In the genomic region with DNA sequence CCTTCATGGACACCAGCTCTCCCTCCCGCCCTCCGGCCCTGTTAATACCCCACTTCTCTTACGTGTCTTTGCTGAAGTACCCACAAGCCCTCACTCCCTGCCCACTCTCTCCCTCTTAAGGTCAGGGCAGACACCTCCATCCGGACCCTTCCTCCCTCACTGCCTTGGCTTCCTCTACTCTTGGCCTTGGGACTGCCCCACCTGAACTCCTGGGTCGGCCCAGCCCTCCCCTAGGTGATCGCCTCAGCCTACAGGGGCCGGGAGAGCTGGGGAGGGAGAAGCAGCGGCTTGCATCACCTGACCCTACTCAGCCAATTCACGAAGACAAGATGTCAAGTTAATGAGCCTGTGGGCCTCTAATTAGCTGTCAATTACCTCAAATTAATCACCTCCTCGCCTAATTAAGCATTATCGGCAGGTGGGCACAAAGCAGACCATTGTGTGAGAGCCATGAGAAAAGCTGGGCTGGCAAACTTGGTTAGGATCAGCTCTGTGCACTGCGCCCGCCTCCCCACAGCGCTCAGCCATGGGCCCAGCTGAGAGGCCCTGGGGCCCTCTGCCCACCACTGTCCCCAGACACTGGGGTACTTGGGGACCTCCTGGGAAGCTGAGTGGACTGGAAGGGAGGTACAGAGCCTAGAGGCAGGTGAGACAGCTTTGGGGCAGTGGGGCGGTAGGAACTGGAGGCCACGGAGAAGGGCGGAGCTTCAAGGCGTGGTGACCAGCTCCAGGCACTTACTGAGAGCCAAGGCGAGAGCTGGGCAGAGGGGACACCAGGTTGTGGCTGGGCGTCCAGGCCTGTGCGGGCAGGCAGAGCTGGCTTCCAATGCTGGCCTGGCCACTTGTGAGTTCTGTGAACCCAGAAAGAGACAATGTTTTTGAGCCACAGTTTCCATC, we compare ENCODE assay signal across 1 cellular context.
TF ChIP-seq lines count a peak whose summit lies in the region.

No MANE protein-coding gene starts in this region.

TF ChIP-seq in HepG2, 621 proteins besides CTCF, POLR2A, EP300 and RAD21:
- TF ChIP-seq, protein P1, sequence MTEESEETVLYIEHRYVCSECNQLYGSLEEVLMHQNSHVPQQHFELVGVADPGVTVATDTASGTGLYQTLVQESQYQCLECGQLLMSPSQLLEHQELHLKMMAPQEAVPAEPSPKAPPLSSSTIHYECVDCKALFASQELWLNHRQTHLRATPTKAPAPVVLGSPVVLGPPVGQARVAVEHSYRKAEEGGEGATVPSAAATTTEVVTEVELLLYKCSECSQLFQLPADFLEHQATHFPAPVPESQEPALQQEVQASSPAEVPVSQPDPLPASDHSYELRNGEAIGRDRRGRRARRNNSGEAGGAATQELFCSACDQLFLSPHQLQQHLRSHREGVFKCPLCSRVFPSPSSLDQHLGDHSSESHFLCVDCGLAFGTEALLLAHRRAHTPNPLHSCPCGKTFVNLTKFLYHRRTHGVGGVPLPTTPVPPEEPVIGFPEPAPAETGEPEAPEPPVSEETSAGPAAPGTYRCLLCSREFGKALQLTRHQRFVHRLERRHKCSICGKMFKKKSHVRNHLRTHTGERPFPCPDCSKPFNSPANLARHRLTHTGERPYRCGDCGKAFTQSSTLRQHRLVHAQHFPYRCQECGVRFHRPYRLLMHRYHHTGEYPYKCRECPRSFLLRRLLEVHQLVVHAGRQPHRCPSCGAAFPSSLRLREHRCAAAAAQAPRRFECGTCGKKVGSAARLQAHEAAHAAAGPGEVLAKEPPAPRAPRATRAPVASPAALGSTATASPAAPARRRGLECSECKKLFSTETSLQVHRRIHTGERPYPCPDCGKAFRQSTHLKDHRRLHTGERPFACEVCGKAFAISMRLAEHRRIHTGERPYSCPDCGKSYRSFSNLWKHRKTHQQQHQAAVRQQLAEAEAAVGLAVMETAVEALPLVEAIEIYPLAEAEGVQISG (CRISPR knock-in tag; IDR thresholded peaks at IDR 0.05), result no peak
TF ChIP-seq in HepG2: peak in this region for 0.
